Comparison of ENCODE assay signal across 27 cellular contexts in the genomic region with DNA sequence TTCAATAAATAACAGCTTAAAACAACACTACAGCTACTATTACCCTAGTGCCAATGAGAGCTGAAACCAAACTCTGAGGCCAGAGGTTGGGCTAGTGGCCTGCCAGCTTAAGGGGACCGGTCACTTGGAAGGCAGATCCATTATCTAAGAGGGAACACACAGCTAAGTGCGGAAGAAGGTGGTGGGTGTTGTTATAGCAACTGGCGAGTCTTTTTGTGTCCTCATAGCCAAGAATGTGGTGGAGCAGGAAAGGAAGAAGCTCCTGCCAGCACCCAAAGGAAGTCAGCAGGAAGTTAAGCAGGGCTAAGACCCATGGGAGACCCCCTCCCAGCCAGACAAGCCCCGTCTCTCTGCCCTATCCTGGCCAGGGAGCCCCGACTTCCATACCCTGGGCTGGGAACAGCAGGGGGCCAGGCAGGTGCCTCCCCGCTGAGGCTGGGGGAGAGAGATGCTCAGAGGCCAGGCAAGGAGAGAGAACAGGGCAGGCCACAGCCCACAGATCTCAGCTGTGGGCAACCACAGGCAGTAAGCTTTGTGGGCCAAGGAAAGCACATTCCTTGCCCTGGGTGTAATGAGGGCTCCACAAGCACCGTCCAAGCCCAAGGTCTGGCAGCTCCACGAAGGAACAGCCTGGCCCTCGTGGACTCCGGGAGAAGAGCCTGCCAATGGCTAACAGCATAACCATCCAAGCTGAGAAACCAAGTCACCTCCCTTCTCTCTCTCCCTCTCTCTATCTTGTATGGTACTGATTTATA. TPM values are rescaled to one million over a fixed set of nuclear protein-coding genes. Genes with fewer than 3 reads are reported as not detected.
DNase-seq lines count a peak whose midpoint lies in the region; ATAC-seq, FAIRE-seq and TF ChIP-seq lines count a peak whose summit lies in the region.
"Had no signal": no experiment of that assay in that cellular context is flagged by ENCODE, and none has a peak within 500 bp of the region (broad histone marks: within the 10 kb centered on the region; RNA-seq: fewer than 3 reads in every experiment).

No MANE protein-coding gene starts in this region.

- no peaks in the 10 kb centered on the region for H3K36me3 Mint-ChIP-seq in astrocyte (ENCODE audit: low read depth, unreplicated experiment)

- ATAC-seq in gastroesophageal sphincter: peak; percentile 34
- ATAC-seq: activated naive CD8-positive, alpha-beta T cell treated with anti-CD3 and anti-CD28 coated beads, Interleukin-2, amount 50 U/mL, for 24 hours; activated T-helper 17 cell treated with anti-CD3 and anti-CD28 coated beads, Interleukin-2, amount 50 U/mL, for 72 hours; left lobe of liver; stimulated activated naive CD8-positive, alpha-beta T cell treated with anti-CD3 and anti-CD28 coated beads, Interleukin-15, amount 100 ng/mL, for 72 hours had no signal

- H3K9ac ChIP-seq in astrocyte (ENCODE audit: low read length): no peak overlapping the region

- H3K27me3 ChIP-seq in astrocyte (ENCODE audit: insufficient read depth, low read length): no peaks in the 10 kb centered on the region
- H3K27me3 ChIP-seq in gastroesophageal sphincter: no peaks in the 10 kb centered on the region
- H3K27me3 ChIP-seq in small intestine (ENCODE audit: control insufficient read depth in 2 of 2, insufficient read depth in 2 of 2, low read length in 2 of 2): no peaks in the 10 kb centered on the region
- H3K27me3 ChIP-seq: sigmoid colon, uterus had no signal

- no peaks in the 10 kb centered on the region for H3K79me2 ChIP-seq in astrocyte (ENCODE audit: insufficient read depth, low read length)

- peaks cover 6% of the 10 kb centered on the region for H3K27me3 Mint-ChIP-seq in astrocyte (ENCODE audit: low read depth, unreplicated experiment)

- H3K4me2 ChIP-seq in astrocyte (ENCODE audit: low read length): no peak overlapping the region

- no peak for TF ChIP-seq EP300 in gastroesophageal sphincter (IDR thresholded peaks at IDR 0.05)

- no peak overlapping the region for H2AFZ ChIP-seq in astrocyte (ENCODE audit: low read depth, low read length)

- in situ Hi-C loops in KBM-7 (cut with MboI; ENCODE audit: low pct_unique_long_range_greater_than_20kb, low sequenced_read_pairs): no loop called here

- WGBS in gastroesophageal sphincter (ENCODE audit: low coverage in 1 of 2), 2 donors: 63 to 75% methylated on average over 4 to 5 of the region's 10 CpGs
- WGBS in small intestine, 3 donors: 67 to 88% (median 78%) methylated on average over 10 of the region's 10 CpGs

- FAIRE-seq in astrocyte (lab: Jason Lieb, UNC) (no peak), small intestine (lab: Jason Lieb, UNC) (no peak)
- FAIRE-seq: D721Med had no signal

- DNase-seq in Kasumi-1 (lab: John Stamatoyannopoulos, UW): peak; percentile 21 to 25
- DNase-seq in astrocyte (ENCODE audit: low read depth): peak; percentile 85
- DNase-seq in stromal cell of bone marrow (ENCODE audit: low read depth): peak; percentile 74
- DNase-seq in small intestine: no peak
- DNase-seq in Ammon's horn (ENCODE audit: low spot score): no peak
- DNase-seq in KBM-7: no peak
- DNase-seq: activated B cell treated with CpG ODN at 0.5 μM for 24 hours; activated naive CD8-positive, alpha-beta T cell treated with anti-CD3 and anti-CD28 coated beads, Interleukin-2, amount 50 U/mL, for 24 hours; AML-193; foreskin melanocyte; KG1; NCI-H1092 treated with DMSO at 0.1 percent for 48 hours; NCI-H2081 treated with DMSO at 0.1 percent for 48 hours; NCI-H524; occipital lobe; SHP77 treated with DMSO at 0.1 percent for 48 hours; sigmoid colon; stimulated activated CD4-positive, alpha-beta T cell treated with anti-CD3 and anti-CD28 coated beads, Interleukin-2, amount 100 ng/mL, for 24 hours; stimulated activated naive CD8-positive, alpha-beta T cell treated with anti-CD3 and anti-CD28 coated beads, Interleukin-15, amount 100 ng/mL, for 72 hours; T-helper 2 cell; uterus had no signal

- H4K20me1 ChIP-seq in astrocyte (ENCODE audit: insufficient read depth, low read length): no peaks in the 10 kb centered on the region

- H3K9me3 Mint-ChIP-seq in astrocyte (ENCODE audit: unreplicated experiment): peaks cover 16% of the 10 kb centered on the region
- H3K9me3 Mint-ChIP-seq: central memory CD8-positive, alpha-beta T cell had no signal

- H3K4me1 ChIP-seq in astrocyte (ENCODE audit: insufficient read depth, low read length): peaks cover 34% of the 10 kb centered on the region
- H3K4me1 ChIP-seq in gastroesophageal sphincter: no peaks in the 10 kb centered on the region
- no peaks in the 10 kb centered on the region for H3K4me1 ChIP-seq in small intestine (ENCODE audit: control insufficient read depth in 2 of 2, insufficient read depth in 1 of 2, low read depth in 1 of 2, low read length in 1 of 2)
- H3K4me1 ChIP-seq: HAP-1, uterus had no signal

- TF ChIP-seq CTCF in astrocyte (IDR thresholded peaks at IDR 0.05; ENCODE audit: insufficient read depth, low read depth, low read length): no peak
- no peak for TF ChIP-seq CTCF in gastroesophageal sphincter (IDR thresholded peaks at IDR 0.05)

- no peaks in the 10 kb centered on the region for H3K36me3 ChIP-seq in astrocyte (ENCODE audit: insufficient read depth, low read length)
- H3K36me3 ChIP-seq in gastroesophageal sphincter: no peaks in the 10 kb centered on the region
- no peaks in the 10 kb centered on the region for H3K36me3 ChIP-seq in small intestine (ENCODE audit: control insufficient read depth in 2 of 2, insufficient read depth in 2 of 2, low read length in 2 of 2)
- H3K36me3 ChIP-seq: HAP-1, sigmoid colon, uterus had no signal

- no peak overlapping the region for H3K27ac Mint-ChIP-seq in astrocyte (ENCODE audit: unreplicated experiment)
- H3K27ac Mint-ChIP-seq: activated B cell treated with CpG ODN at 0.5 μM for 24 hours; activated naive CD8-positive, alpha-beta T cell treated with anti-CD3 and anti-CD28 coated beads, Interleukin-2, amount 50 U/mL, for 24 hours; activated T-helper 17 cell treated with anti-CD3 and anti-CD28 coated beads, Interleukin-2, amount 50 U/mL, for 72 hours; stimulated activated naive CD8-positive, alpha-beta T cell treated with anti-CD3 and anti-CD28 coated beads, Interleukin-15, amount 100 ng/mL, for 72 hours had no signal

- H3K9me3 ChIP-seq in astrocyte (ENCODE audit: insufficient read depth, low read depth, low read length) (peaks cover 4% of the 10 kb centered on the region), gastroesophageal sphincter (peaks cover 0 to 9% (median 0%) of the 10 kb centered on the region in 3 donors), small intestine (ENCODE audit: control insufficient read depth, low read depth) (peaks cover 1% of the 10 kb centered on the region)
- H3K9me3 ChIP-seq: HAP-1, uterus had no signal

- peaks cover 16% of the 10 kb centered on the region for H3K4me1 Mint-ChIP-seq in astrocyte (ENCODE audit: low read depth, unreplicated experiment)
- H3K4me1 Mint-ChIP-seq: activated B cell treated with CpG ODN at 0.5 μM for 24 hours; activated naive CD8-positive, alpha-beta T cell treated with anti-CD3 and anti-CD28 coated beads, Interleukin-2, amount 50 U/mL, for 24 hours; activated T-helper 17 cell treated with anti-CD3 and anti-CD28 coated beads, Interleukin-2, amount 50 U/mL, for 72 hours; central memory CD8-positive, alpha-beta T cell; stimulated activated naive CD8-positive, alpha-beta T cell treated with anti-CD3 and anti-CD28 coated beads, Interleukin-15, amount 100 ng/mL, for 72 hours had no signal

- H3K4me3 Mint-ChIP-seq in astrocyte (ENCODE audit: unreplicated experiment): no peak overlapping the region
- H3K4me3 Mint-ChIP-seq: activated B cell treated with CpG ODN at 0.5 μM for 24 hours; activated naive CD8-positive, alpha-beta T cell treated with anti-CD3 and anti-CD28 coated beads, Interleukin-2, amount 50 U/mL, for 24 hours; activated T-helper 17 cell treated with anti-CD3 and anti-CD28 coated beads, Interleukin-2, amount 50 U/mL, for 72 hours; central memory CD8-positive, alpha-beta T cell; stimulated activated naive CD8-positive, alpha-beta T cell treated with anti-CD3 and anti-CD28 coated beads, Interleukin-15, amount 100 ng/mL, for 72 hours had no signal

- no peak for TF ChIP-seq POLR2A in gastroesophageal sphincter (IDR thresholded peaks at IDR 0.05)

- no peak overlapping the region for H3K4me3 ChIP-seq in astrocyte (ENCODE audit: insufficient read depth, low read depth, low read length)
- no peak overlapping the region for H3K4me3 ChIP-seq in gastroesophageal sphincter
- no peak overlapping the region for H3K4me3 ChIP-seq in small intestine (ENCODE audit: low read depth in 1 of 2, low read length in 2 of 2)
- H3K4me3 ChIP-seq: HAP-1, sigmoid colon, uterus had no signal

- H3K27ac ChIP-seq in astrocyte (ENCODE audit: low read depth, low read length): no peak overlapping the region
- no peak overlapping the region for H3K27ac ChIP-seq in gastroesophageal sphincter
- no peak overlapping the region for H3K27ac ChIP-seq in small intestine (ENCODE audit: low read depth in 1 of 2, low read length in 1 of 2)
- H3K27ac ChIP-seq: sigmoid colon, uterus had no signal

RNA-seq across cellular contexts. Expression of a gene that starts 34.0 kb away (rescaled TPM):
- total RNA-seq in astrocyte (2.1 and 2.4 TPM in 2 replicates), gastroesophageal sphincter (10 to 100 TPM in 1 of 4 donors, 1 to 10 TPM in 3; 1.6 to 14.4 (median 7.8) TPM)
- polyA plus RNA-seq in small intestine: 1 to 10 TPM; 1.1 to 3.8 (median 1.6) TPM
- total RNA-seq: activated B cell treated with CpG ODN at 0.5 μM for 24 hours had no signal

Comparison
In these comparisons a context has a peak if more than half of its experiments do, and no peak if none do; other contexts are left out.
1. DNase-seq: peak in Kasumi-1 (2 of 2), astrocyte (single experiment) and stromal cell of bone marrow (single experiment); none in small intestine (single experiment), Ammon's horn (single experiment) and KBM-7 (single experiment).